14 cellular contexts compared by ENCODE assay signal in genomic region chrX:134418317-134419113, GRCh38.
"Had no signal": no experiment of that assay in that cellular context is flagged by ENCODE, and none has a peak within 500 bp of the region (broad histone marks: within the 10 kb centered on the region; RNA-seq: fewer than 3 reads in every experiment).

No MANE protein-coding gene starts in this region.

- H3K27ac ChIP-seq: thyroid gland, uterus, WERI-Rb-1 had no signal

- H3K9me3 ChIP-seq: thyroid gland, uterus had no signal

- DNase-seq: activated CD4-positive, alpha-beta T cell treated with anti-CD3 and anti-CD28 coated beads for 36 hours; activated CD8-positive, alpha-beta T cell treated with anti-CD3 and anti-CD28 coated beads, Interleukin-2, amount 10 ng/mL, durations not matched to agents 7 days and 5 days; activated naive CD4-positive, alpha-beta T cell; cortex of kidney; effector memory CD8-positive, alpha-beta T cell; hippocampal formation; nucleus accumbens; stimulated activated CD4-positive, alpha-beta T cell treated with anti-CD3 and anti-CD28 coated beads, Interleukin-4, amount 100 ng/mL, for 24 hours; T-helper 1 cell; thyroid gland; uterus; WERI-Rb-1 had no signal

- H3K4me3 ChIP-seq: lung, thyroid gland, uterus had no signal

- H3K36me3 ChIP-seq: thyroid gland, uterus had no signal

- H3K27me3 ChIP-seq: thyroid gland, uterus had no signal

- H3K4me1 ChIP-seq: thyroid gland, uterus had no signal

- ATAC-seq: activated CD4-positive, alpha-beta T cell treated with anti-CD3 and anti-CD28 coated beads for 36 hours; activated CD8-positive, alpha-beta T cell treated with anti-CD3 and anti-CD28 coated beads, Interleukin-2, amount 10 ng/mL, durations not matched to agents 7 days and 5 days; effector memory CD8-positive, alpha-beta T cell; natural killer cell treated with Interleukin-12 subunit alpha and Interleukin-12 subunit beta and Interleukin-15 and Interleukin-18, amount 100 ng/mL, for 72 hours had no signal
